ENCODE assay signal across 8 cellular contexts in genomic region chr7:5692112-5692844, GRCh38.
DNase-seq lines count a peak whose midpoint lies in the region; ATAC-seq and TF ChIP-seq lines count a peak whose summit lies in the region.

No MANE protein-coding gene starts in this region.

- TF ChIP-seq CTCF in fibroblast of pulmonary artery (IDR thresholded peaks at IDR 0.05; ENCODE audit: low read length, missing control alignments): no peak

- peak overlapping the region; percentile 23 for H3K4me3 ChIP-seq in fibroblast of pulmonary artery (replicated peaks; ENCODE audit: low read depth, low read length)

- H3K27me3 Mint-ChIP-seq in T-helper 17 cell: no peaks in the 10 kb centered on the region

- no peak for ATAC-seq in T-helper 17 cell
- ATAC-seq in GM18909 (IDR thresholded peaks at IDR 0.05; ENCODE audit: poor library complexity, unreplicated experiment): no peak
- ATAC-seq in GM21367 (IDR thresholded peaks at IDR 0.05; ENCODE audit: unreplicated experiment): no peak

- H3K36me3 Mint-ChIP-seq in T-helper 17 cell (ENCODE audit: low read depth): peaks cover 5% of the 10 kb centered on the region

- H3K9me3 ChIP-seq in T-helper 17 cell (ENCODE audit: control insufficient read depth, low read length, poor library complexity, severe bottlenecking): no peaks in the 10 kb centered on the region

- peak overlapping the region; percentile 99 for H3K27ac Mint-ChIP-seq in T-helper 17 cell

- DNase-seq in activated CD4-positive, alpha-beta T cell treated with anti-CD3 and anti-CD28 coated beads for 48 hours: peak; percentile 50
- no peak for DNase-seq in activated CD4-positive, alpha-beta T cell treated with anti-CD3 and anti-CD28 coated beads for 4 hours
- DNase-seq in T-helper 17 cell (no peak), fibroblast of pulmonary artery (ENCODE audit: low read depth) (peak; percentile 97), non-pigmented ciliary epithelial cell (ENCODE audit: low read depth) (peak; percentile 92), NCI-H2196 treated with DMSO at 0.1 percent for 48 hours (lab: John Stamatoyannopoulos, UW; ENCODE audit: unreplicated experiment) (no peak)

- H3K4me3 Mint-ChIP-seq in T-helper 17 cell: peak overlapping the region; percentile 94

- peaks cover 77% of the 10 kb centered on the region for H3K4me1 Mint-ChIP-seq in T-helper 17 cell

Comparison
In these comparisons a context has a peak if more than half of its experiments do, and no peak if none do; other contexts are left out.
1. DNase-seq: peak in activated CD4-positive, alpha-beta T cell treated with anti-CD3 and anti-CD28 coated beads for 48 hours (single experiment), fibroblast of pulmonary artery (single experiment) and non-pigmented ciliary epithelial cell (single experiment); none in activated CD4-positive, alpha-beta T cell treated with anti-CD3 and anti-CD28 coated beads for 4 hours (0 of 2), T-helper 17 cell (0 of 3) and NCI-H2196 treated with DMSO at 0.1 percent for 48 hours (single experiment).